15 cellular contexts compared by ENCODE assay signal in genomic region chr22:35462558-35463230, GRCh38.
DNase-seq lines count a peak whose midpoint lies in the region; ATAC-seq and TF ChIP-seq lines count a peak whose summit lies in the region.
"Had no signal": no experiment of that assay in that cellular context is flagged by ENCODE, and none has a peak within 500 bp of the region (broad histone marks: within the 10 kb centered on the region; RNA-seq: fewer than 3 reads in every experiment).

No MANE protein-coding gene starts in this region.

- H3K27ac Mint-ChIP-seq in stimulated activated naive B cell treated with anti-CD40 and anti-IgM and Interleukin-4, amounts not matched to agents 10 μg/mL and 1 μg/mL and 100 μg/mL, for 72 hours, result peak overlapping the region; percentile 11

- ATAC-seq in stimulated activated naive B cell treated with anti-CD40 and anti-IgM and Interleukin-4, amounts not matched to agents 10 μg/mL and 1 μg/mL and 100 μg/mL, for 72 hours (replicated peaks), result no peak
- ATAC-seq in GM18870 (IDR thresholded peaks at IDR 0.05; ENCODE audit: unreplicated experiment), result no peak
- no peak for ATAC-seq in GM21528 (IDR thresholded peaks at IDR 0.05; ENCODE audit: low FRiP score, unreplicated experiment)
- ATAC-seq in HG03354 (IDR thresholded peaks at IDR 0.05; ENCODE audit: poor library complexity, severe bottlenecking, unreplicated experiment), result no peak

- peak; percentile 43 for DNase-seq in NCI-H2107 treated with DMSO at 0.1 percent for 48 hours (lab: John Stamatoyannopoulos, UW; ENCODE audit: unreplicated experiment)
- no peak for DNase-seq in NCI-H2107 (lab: John Stamatoyannopoulos, UW)
- peak; percentile 29 for DNase-seq in EH (ENCODE audit: low read depth)
- DNase-seq in fibroblast of villous mesenchyme (ENCODE audit: low read depth), result peak; percentile 53
- no peak for DNase-seq in stimulated activated naive B cell treated with anti-CD40 and anti-IgM and Interleukin-4, amounts not matched to agents 10 μg/mL and 1 μg/mL and 100 μg/mL, for 72 hours
- DNase-seq: HCEC 1CT, NCI-H146, NCI-H2081, NCI-H446, NCI-H748 treated with DMSO at 0.1 percent for 48 hours, PC-9, SW 1271 had no signal

- TF ChIP-seq CTCF in fibroblast of villous mesenchyme (IDR thresholded peaks at IDR 0.05; ENCODE audit: insufficient read depth, low read depth, low read length), result no peak

- peaks cover 9 to 13% of the 10 kb centered on the region in 2 donors for H3K4me1 Mint-ChIP-seq in stimulated activated naive B cell treated with anti-CD40 and anti-IgM and Interleukin-4, amounts not matched to agents 10 μg/mL and 1 μg/mL and 100 μg/mL, for 72 hours

- H3K9me3 Mint-ChIP-seq in stimulated activated naive B cell treated with anti-CD40 and anti-IgM and Interleukin-4, amounts not matched to agents 10 μg/mL and 1 μg/mL and 100 μg/mL, for 72 hours, result peaks cover 4 to 6% of the 10 kb centered on the region in 2 donors

- no peaks in the 10 kb centered on the region for H3K27me3 Mint-ChIP-seq in stimulated activated naive B cell treated with anti-CD40 and anti-IgM and Interleukin-4, amounts not matched to agents 10 μg/mL and 1 μg/mL and 100 μg/mL, for 72 hours

- H3K4me3 Mint-ChIP-seq in stimulated activated naive B cell treated with anti-CD40 and anti-IgM and Interleukin-4, amounts not matched to agents 10 μg/mL and 1 μg/mL and 100 μg/mL, for 72 hours, result no peak overlapping the region

- H3K4me3 ChIP-seq in fibroblast of villous mesenchyme (ENCODE audit: low read depth, low read length), result no peak overlapping the region
- H3K4me3 ChIP-seq: PC-9 had no signal

- H3K36me3 Mint-ChIP-seq in stimulated activated naive B cell treated with anti-CD40 and anti-IgM and Interleukin-4, amounts not matched to agents 10 μg/mL and 1 μg/mL and 100 μg/mL, for 72 hours, result peaks cover 23 to 43% of the 10 kb centered on the region in 2 donors

Comparison
In these comparisons a context has a peak if more than half of its experiments do, and no peak if none do; other contexts are left out.
1. DNase-seq: peak in NCI-H2107 treated with DMSO at 0.1 percent for 48 hours (single experiment), EH (single experiment) and fibroblast of villous mesenchyme (single experiment); none in NCI-H2107 (single experiment) and stimulated activated naive B cell treated with anti-CD40 and anti-IgM and Interleukin-4, amounts not matched to agents 10 μg/mL and 1 μg/mL and 100 μg/mL, for 72 hours (single experiment).